1 cellular context compared by ENCODE assay signal in the genomic region with DNA sequence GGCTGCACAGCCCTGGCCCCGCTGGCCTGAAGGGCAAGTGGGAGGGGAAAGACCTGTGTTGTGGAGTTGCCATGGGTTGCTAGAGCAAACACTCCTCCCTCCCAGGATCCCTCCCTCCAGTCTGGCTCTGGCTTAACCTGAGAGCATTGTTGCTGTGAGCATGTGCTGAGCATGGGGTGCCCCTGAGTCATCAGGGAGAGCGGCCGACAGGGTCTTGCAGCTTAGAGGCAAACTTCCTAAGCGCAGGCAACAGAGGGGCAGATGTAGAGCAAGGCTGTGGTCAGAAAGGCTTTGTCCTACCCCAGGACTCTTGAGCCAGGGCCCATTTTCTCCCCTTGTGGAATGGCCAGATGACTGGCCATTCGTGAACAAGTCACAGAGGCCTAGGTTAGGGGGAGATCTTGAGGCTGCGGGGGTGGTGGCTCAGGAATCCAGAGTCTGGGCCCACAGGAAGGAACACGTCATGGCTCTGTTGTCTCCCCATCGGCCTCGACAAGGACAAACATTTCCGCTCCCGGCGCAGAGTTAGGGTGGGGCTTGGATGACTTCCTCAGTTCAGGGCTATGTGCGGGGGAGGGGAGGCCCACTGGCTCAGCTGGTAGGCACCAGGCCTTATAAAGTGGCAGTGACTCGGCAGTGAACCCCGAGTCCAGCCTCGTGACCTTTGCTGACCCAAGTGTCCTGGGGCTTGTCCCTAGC.
TF ChIP-seq lines count a peak whose summit lies in the region.

No MANE protein-coding gene starts in this region.

TF ChIP-seq in HepG2, 621 proteins besides CTCF, POLR2A, EP300 and RAD21 (continued from another document):
- peak; percentile 95 for TF ChIP-seq ZNF33A (CRISPR knock-in tag; IDR thresholded peaks at IDR 0.05; ENCODE audit: borderline replicate concordance)
- peak; percentile 88 for TF ChIP-seq BORCS8-MEF2B (CRISPR knock-in tag; IDR thresholded peaks at IDR 0.05)
- TF ChIP-seq RBFOX2 (IDR thresholded peaks at IDR 0.05; ENCODE audit: low read depth, low read length), result peak; percentile 40; the same call in 1 of the 2 replicates
- TF ChIP-seq, protein P1, sequence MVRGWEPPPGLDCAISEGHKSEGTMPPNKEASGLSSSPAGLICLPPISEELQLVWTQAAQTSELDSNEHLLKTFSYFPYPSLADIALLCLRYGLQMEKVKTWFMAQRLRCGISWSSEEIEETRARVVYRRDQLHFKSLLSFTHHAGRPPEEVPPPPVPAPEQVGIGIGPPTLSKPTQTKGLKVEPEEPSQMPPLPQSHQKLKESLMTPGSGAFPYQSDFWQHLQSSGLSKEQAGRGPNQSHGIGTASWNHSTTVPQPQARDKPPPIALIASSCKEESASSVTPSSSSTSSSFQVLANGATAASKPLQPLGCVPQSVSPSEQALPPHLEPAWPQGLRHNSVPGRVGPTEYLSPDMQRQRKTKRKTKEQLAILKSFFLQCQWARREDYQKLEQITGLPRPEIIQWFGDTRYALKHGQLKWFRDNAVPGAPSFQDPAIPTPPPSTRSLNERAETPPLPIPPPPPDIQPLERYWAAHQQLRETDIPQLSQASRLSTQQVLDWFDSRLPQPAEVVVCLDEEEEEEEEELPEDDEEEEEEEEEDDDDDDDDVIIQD (CRISPR knock-in tag; IDR thresholded peaks at IDR 0.05; ENCODE audit: low read depth), result peak; percentile 6
- TF ChIP-seq ZSCAN12 (CRISPR knock-in tag; IDR thresholded peaks at IDR 0.05), result peak; percentile 67
- TF ChIP-seq ZNF570 (CRISPR knock-in tag; IDR thresholded peaks at IDR 0.05; ENCODE audit: borderline replicate concordance), result no peak
- peak; percentile 33; the same call in 1 of the 2 replicates for TF ChIP-seq NFIC (IDR thresholded peaks at IDR 0.05; ENCODE audit: low read length)
- TF ChIP-seq, protein P2, sequence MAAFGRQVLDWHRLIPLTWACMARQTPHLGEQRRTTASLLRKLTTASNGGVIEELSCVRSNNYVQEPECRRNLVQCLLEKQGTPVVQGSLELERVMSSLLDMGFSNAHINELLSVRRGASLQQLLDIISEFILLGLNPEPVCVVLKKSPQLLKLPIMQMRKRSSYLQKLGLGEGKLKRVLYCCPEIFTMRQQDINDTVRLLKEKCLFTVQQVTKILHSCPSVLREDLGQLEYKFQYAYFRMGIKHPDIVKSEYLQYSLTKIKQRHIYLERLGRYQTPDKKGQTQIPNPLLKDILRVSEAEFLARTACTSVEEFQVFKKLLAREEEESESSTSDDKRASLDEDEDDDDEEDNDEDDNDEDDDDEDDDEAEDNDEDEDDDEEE (CRISPR knock-in tag; IDR thresholded peaks at IDR 0.05), result peak; percentile 29; the same call in 1 of the 2 replicates
- peak; percentile 86; the same call in 1 of the 2 replicates for TF ChIP-seq ZNF556 (CRISPR knock-in tag; IDR thresholded peaks at IDR 0.05; ENCODE audit: borderline replicate concordance)
- TF ChIP-seq ZNF720 (CRISPR knock-in tag; IDR thresholded peaks at IDR 0.05), result no peak
- no peak for TF ChIP-seq KLF9 (CRISPR knock-in tag; IDR thresholded peaks at IDR 0.05; ENCODE audit: low read depth)
- peak in 1 of 2 experiments; percentile 74; a peak in 2 of 4 replicates for TF ChIP-seq KLF16 (CRISPR knock-in tag; IDR thresholded peaks at IDR 0.05)
- TF ChIP-seq SALL2 (CRISPR knock-in tag; IDR thresholded peaks at IDR 0.05), result peak; percentile 48; the same call in 1 of the 2 replicates
- TF ChIP-seq IRF2 (CRISPR knock-in tag; IDR thresholded peaks at IDR 0.05), result 0 out of 2 replicates have a peak, but pooled peaks have one; percentile 71
- TF ChIP-seq, protein P3, sequence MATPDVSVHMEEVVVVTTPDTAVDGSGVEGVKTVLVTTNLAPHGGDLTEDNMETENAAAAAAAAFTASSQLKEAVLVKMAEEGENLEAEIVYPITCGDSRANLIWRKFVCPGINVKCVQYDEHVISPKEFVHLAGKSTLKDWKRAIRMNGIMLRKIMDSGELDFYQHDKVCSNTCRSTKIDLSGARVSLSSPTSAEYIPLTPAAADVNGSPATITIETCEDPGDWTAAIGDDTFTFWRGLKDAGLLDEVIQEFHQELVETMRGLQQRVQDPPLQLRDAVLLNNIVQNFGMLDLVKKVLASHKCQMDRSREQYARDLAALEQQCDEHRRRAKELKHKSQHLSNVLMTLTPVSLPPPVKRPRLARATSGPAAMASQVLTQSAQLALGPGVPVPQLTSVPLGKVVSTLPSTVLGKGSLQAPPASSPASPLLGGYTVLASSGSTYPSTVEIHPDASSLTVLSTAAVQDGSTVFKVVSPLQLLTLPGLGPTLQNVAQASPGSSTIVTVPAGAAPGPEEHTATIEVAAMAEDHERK (CRISPR knock-in tag; IDR thresholded peaks at IDR 0.05; ENCODE audit: low read depth), result no peak
- TF ChIP-seq ZNF274 (CRISPR knock-in tag; IDR thresholded peaks at IDR 0.05), result peak; percentile 90
- TF ChIP-seq NAIF1 (CRISPR knock-in tag; IDR thresholded peaks at IDR 0.05; ENCODE audit: borderline replicate concordance), result peak; percentile 77; the same call in 1 of the 2 replicates
- TF ChIP-seq, protein P4, sequence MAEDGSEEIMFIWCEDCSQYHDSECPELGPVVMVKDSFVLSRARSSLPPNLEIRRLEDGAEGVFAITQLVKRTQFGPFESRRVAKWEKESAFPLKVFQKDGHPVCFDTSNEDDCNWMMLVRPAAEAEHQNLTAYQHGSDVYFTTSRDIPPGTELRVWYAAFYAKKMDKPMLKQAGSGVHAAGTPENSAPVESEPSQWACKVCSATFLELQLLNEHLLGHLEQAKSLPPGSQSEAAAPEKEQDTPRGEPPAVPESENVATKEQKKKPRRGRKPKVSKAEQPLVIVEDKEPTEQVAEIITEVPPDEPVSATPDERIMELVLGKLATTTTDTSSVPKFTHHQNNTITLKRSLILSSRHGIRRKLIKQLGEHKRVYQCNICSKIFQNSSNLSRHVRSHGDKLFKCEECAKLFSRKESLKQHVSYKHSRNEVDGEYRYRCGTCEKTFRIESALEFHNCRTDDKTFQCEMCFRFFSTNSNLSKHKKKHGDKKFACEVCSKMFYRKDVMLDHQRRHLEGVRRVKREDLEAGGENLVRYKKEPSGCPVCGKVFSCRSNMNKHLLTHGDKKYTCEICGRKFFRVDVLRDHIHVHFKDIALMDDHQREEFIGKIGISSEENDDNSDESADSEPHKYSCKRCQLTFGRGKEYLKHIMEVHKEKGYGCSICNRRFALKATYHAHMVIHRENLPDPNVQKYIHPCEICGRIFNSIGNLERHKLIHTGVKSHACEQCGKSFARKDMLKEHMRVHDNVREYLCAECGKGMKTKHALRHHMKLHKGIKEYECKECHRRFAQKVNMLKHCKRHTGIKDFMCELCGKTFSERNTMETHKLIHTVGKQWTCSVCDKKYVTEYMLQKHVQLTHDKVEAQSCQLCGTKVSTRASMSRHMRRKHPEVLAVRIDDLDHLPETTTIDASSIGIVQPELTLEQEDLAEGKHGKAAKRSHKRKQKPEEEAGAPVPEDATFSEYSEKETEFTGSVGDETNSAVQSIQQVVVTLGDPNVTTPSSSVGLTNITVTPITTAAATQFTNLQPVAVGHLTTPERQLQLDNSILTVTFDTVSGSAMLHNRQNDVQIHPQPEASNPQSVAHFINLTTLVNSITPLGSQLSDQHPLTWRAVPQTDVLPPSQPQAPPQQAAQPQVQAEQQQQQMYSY (CRISPR knock-in tag; IDR thresholded peaks at IDR 0.05), result no peak
